In the genomic region with DNA sequence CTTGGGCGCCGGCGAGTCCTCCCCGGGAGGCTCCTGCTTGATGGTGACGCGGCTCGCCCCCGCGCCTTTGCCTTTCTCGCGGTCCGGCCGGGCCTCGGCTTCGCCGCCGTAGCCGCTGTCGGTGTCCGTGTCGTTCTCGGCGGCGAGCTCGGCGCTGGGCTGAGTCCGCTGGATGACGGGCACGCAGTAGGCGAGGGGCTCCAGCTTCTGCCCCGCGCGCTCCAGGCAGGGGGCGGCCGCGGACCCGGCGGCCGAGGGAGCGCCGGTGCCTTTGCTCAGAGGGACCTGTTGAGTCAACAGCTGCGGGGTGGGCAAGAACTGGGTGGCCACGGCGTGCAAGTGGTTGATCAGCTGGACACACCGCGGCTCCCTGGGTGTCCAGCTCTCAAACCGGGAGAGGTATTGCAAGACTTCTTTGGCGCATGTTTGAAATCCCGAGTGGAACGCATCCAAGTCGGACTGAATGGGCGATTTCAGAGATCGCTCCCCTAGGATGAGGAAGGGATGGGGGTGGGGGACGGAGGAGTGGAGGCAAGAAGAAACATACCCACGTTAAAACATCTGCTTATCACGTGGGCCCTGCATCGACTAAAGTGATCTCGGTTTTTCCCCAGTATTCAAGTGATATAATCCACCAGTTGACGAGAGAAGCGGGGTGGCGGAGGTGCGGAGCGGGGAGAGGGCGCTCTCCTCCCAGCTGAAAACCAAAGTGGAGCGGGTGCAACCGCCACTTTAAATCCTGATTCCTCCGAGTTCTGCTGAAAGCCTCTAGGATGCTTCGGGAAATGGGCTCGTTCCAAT, we compare ENCODE assay signal across 8 cellular contexts. TPM values are rescaled to one million over a fixed set of nuclear protein-coding genes. Genes with fewer than 3 reads are reported as not detected.
A peak's percentile ranks its signal among the peaks of the same experiment; 100 is the strongest.
DNase-seq lines count a peak whose midpoint lies in the region; ATAC-seq and TF ChIP-seq lines count a peak whose summit lies in the region.

No MANE protein-coding gene starts in this region.

- CTCF ChIA-PET in activated CD8-positive, alpha-beta T cell treated with anti-CD3 and anti-CD28 coated beads for 36 hours (lab: Charles Lee): interaction anchor here (1.1 to 1.3 kb wide), 2 partner anchors 11 to 735 kb away, joined by 3 read pairs; no protein-coding TSS in a partner anchor

- intact Hi-C loops in activated CD8-positive, alpha-beta T cell treated with anti-CD3 and anti-CD28 coated beads for 36 hours (cut with micrococcal nuclease): no loop called here
- intact Hi-C loops in mucosa of descending colon (cut with DNase I, micrococcal nuclease): loop anchor here in 1 of 2 donors (5.0 kb wide), 1 partner anchor 166 kb away; a partner anchor contains a TSS

- peak; percentile 26 for ATAC-seq in activated CD8-positive, alpha-beta T cell treated with anti-CD3 and anti-CD28 coated beads for 36 hours
- ATAC-seq in mucosa of descending colon (peak; percentile 24), thoracic aorta (ENCODE audit: insufficient number of reproducible peaks, low FRiP score, low read depth) (no peak)

- H3K9me3 ChIP-seq in esophagus (ENCODE audit: control insufficient read depth in 2 of 2, insufficient read depth in 1 of 2, low read depth in 1 of 2, low read length in 1 of 2) (no peaks in the 10 kb centered on the region), mucosa of descending colon (no peaks in the 10 kb centered on the region), thoracic aorta (no peaks in the 10 kb centered on the region)

- H3K4me1 ChIP-seq in esophagus (ENCODE audit: control insufficient read depth in 2 of 2, insufficient read depth in 2 of 2, low read length in 1 of 2) (peaks cover 0 to 7% of the 10 kb centered on the region in 2 donors), mucosa of descending colon (ENCODE audit: low read depth) (peaks cover 21% of the 10 kb centered on the region), thoracic aorta (ENCODE audit: control insufficient read depth in 1 of 2, low read depth in 2 of 2) (peaks cover 7 to 29% of the 10 kb centered on the region in 2 donors)

- TF ChIP-seq CTCF in GM13976 (IDR thresholded peaks at IDR 0.05; ENCODE audit: borderline replicate concordance, control extremely low read depth, extremely low read depth, insufficient read depth, missing control alignments) (peak; percentile 46), mucosa of descending colon (IDR thresholded peaks at IDR 0.05) (peak; percentile 10), thoracic aorta (IDR thresholded peaks at IDR 0.05) (peak; percentile 16)
- TF ChIP-seq CTCF in activated CD8-positive, alpha-beta T cell treated with anti-CD3 and anti-CD28 coated beads for 36 hours (IDR thresholded peaks at IDR 0.05): no peak

- peak; percentile 84 for DNase-seq in ACHN
- peak; percentile 60 for DNase-seq in GM13976 (ENCODE audit: low spot score)
- peak; percentile 38 to 39 for DNase-seq in Kasumi-1 (lab: John Stamatoyannopoulos, UW)
- DNase-seq in activated CD8-positive, alpha-beta T cell treated with anti-CD3 and anti-CD28 coated beads for 36 hours: peak; percentile 50
- DNase-seq in mucosa of descending colon: peak; percentile 71 to 76 (median 76)
- peak; percentile 26 for DNase-seq in thoracic aorta (ENCODE audit: low spot score)
- DNase-seq in NK-92 treated with Interleukin-12 subunit alpha and Interleukin-12 subunit beta, amount 100 ng/mL, for 24 hours (lab: John Stamatoyannopoulos, UW): no peak

- peak overlapping the region; percentile 87 to 90 for H3K27ac ChIP-seq in esophagus (ENCODE audit: low read depth in 2 of 2, low read length in 1 of 2)
- peak overlapping the region; percentile 95 to 99 for H3K27ac ChIP-seq in thoracic aorta

- H3K36me3 Mint-ChIP-seq in activated CD8-positive, alpha-beta T cell treated with anti-CD3 and anti-CD28 coated beads for 36 hours (ENCODE audit: low read depth): no peaks in the 10 kb centered on the region

- H3K4me3 ChIP-seq in esophagus (ENCODE audit: low read depth in 1 of 2, low read length in 2 of 2) (peak overlapping the region; percentile 61 to 62), mucosa of descending colon (peak overlapping the region; percentile 17), thoracic aorta (peak overlapping the region; percentile 91)

- 0 to 1% methylated on average over 51 to 69 of the region's 69 CpGs for WGBS in esophagus, 2 donors

- H3K27me3 ChIP-seq in esophagus (ENCODE audit: control insufficient read depth in 1 of 2, insufficient read depth in 2 of 2, low read length in 2 of 2): peaks cover 0 to 3% of the 10 kb centered on the region in 2 donors
- H3K27me3 ChIP-seq in thoracic aorta (replicated peaks; ENCODE audit: insufficient read depth): no peaks in the 10 kb centered on the region

- H3K4me3 Mint-ChIP-seq in activated CD8-positive, alpha-beta T cell treated with anti-CD3 and anti-CD28 coated beads for 36 hours: peak overlapping the region; percentile 74

- H3K36me3 ChIP-seq in esophagus (ENCODE audit: control insufficient read depth in 2 of 2, insufficient read depth in 2 of 2, low read length in 1 of 2) (no peaks in the 10 kb centered on the region), mucosa of descending colon (ENCODE audit: low read depth) (no peaks in the 10 kb centered on the region), thoracic aorta (no peaks in the 10 kb centered on the region)

- POLR2A ChIA-PET in activated CD8-positive, alpha-beta T cell treated with anti-CD3 and anti-CD28 coated beads for 36 hours (lab: Charles Lee): interaction anchor here (0.7 kb wide), 1 partner anchor 81 kb away, joined by 3 read pairs; no protein-coding TSS in a partner anchor

- no peak overlapping the region for H3K27ac Mint-ChIP-seq in activated CD8-positive, alpha-beta T cell treated with anti-CD3 and anti-CD28 coated beads for 36 hours

- peaks cover 76% of the 10 kb centered on the region for H3K27me3 Mint-ChIP-seq in activated CD8-positive, alpha-beta T cell treated with anti-CD3 and anti-CD28 coated beads for 36 hours

- H3K4me1 Mint-ChIP-seq in activated CD8-positive, alpha-beta T cell treated with anti-CD3 and anti-CD28 coated beads for 36 hours (ENCODE audit: low read depth): peaks cover 27% of the 10 kb centered on the region

- in situ Hi-C loops in ACHN (cut with HindIII; ENCODE audit: low pct_ligation_motif_present, low pct_unique_long_range_greater_than_20kb, low sequenced_read_pairs): no loop called here
- in situ Hi-C loops in GM13976 (cut with MboI; ENCODE audit: low sequenced_read_pairs, unreplicated experiment): loop anchor here (25.0 kb wide), 1 partner anchor 739 kb away; no protein-coding TSS in a partner anchor

- H3K9me3 Mint-ChIP-seq in activated CD8-positive, alpha-beta T cell treated with anti-CD3 and anti-CD28 coated beads for 36 hours: no peaks in the 10 kb centered on the region

RNA-seq across cellular contexts. Expression of a gene that starts 2.0 kb away (rescaled TPM):
- not detected for total RNA-seq in activated CD8-positive, alpha-beta T cell treated with anti-CD3 and anti-CD28 coated beads for 36 hours
- 1 to 10 TPM in 1 of 2 donors, under 1 TPM in 1; 0.45 to 1.5 TPM for polyA plus RNA-seq in esophagus
- total RNA-seq in mucosa of descending colon: 10 to 100 TPM; 41.0 to 91.9 (median 43.0) TPM
- total RNA-seq in thoracic aorta: 10 to 100 TPM in 1 of 2 donors, 1 to 10 TPM in 1; 7.5 to 29.8 TPM

Comparison
In these comparisons a context has a peak if more than half of its experiments do, and no peak if none do; other contexts are left out.
1. H3K4me3 ChIP-seq: peak in every context shown above with its lines; median percentile 91 in thoracic aorta; 62 in esophagus; 17 in mucosa of descending colon.
2. RNA of a gene that starts 2.0 kb away (total RNA-seq): 41.0 to 91.9 TPM in mucosa of descending colon and 7.5 to 29.8 TPM in thoracic aorta; not detected in activated CD8-positive, alpha-beta T cell treated with anti-CD3 and anti-CD28 coated beads for 36 hours; every median in the first group is over 4 times any median in the second.